17 cellular contexts compared by ENCODE assay signal in genomic region chr1:167288390-167289062, GRCh38.
DNase-seq lines count a peak whose midpoint lies in the region; ATAC-seq, FAIRE-seq and TF ChIP-seq lines count a peak whose summit lies in the region.
"Had no signal": no experiment of that assay in that cellular context is flagged by ENCODE, and none has a peak within 500 bp of the region (broad histone marks: within the 10 kb centered on the region; RNA-seq: fewer than 3 reads in every experiment).

No MANE protein-coding gene starts in this region.

- TF ChIP-seq POLR2A in GM12878 (IDR thresholded peaks at IDR 0.05; ENCODE audit: low read depth, low read length) (no peak), right lobe of liver (IDR thresholded peaks at IDR 0.05) (no peak)

- H2AFZ ChIP-seq in GM12878 (ENCODE audit: control insufficient read depth, low read depth, low read length): no peak overlapping the region

- no peaks in the 10 kb centered on the region for H3K9me3 Mint-ChIP-seq in Caco-2 (ENCODE audit: unreplicated experiment)
- no peaks in the 10 kb centered on the region for H3K9me3 Mint-ChIP-seq in activated CD4-positive, alpha-beta memory T cell treated with anti-CD3 and anti-CD28 coated beads for 36 hours

- H3K36me3 Mint-ChIP-seq in Caco-2 (ENCODE audit: insufficient read depth, unreplicated experiment): peaks cover 5% of the 10 kb centered on the region
- H3K36me3 Mint-ChIP-seq in activated CD4-positive, alpha-beta memory T cell treated with anti-CD3 and anti-CD28 coated beads for 36 hours: no peaks in the 10 kb centered on the region

- SMC1A ChIA-PET in GM12878 (lab: Charles Lee; ENCODE audit: uncharacterized antibody, unreplicated experiment): interaction anchor here (0.5 to 2.7 kb wide), 9 partner anchors 9 to 380 kb away, joined by 3 to 8 read pairs (median 3); no protein-coding TSS in a partner anchor

- RAD21 ChIA-PET in GM12878 (lab: Charles Lee; ENCODE audit: unreplicated experiment): interaction anchor here (0.5 to 1.9 kb wide), 7 partner anchors 10 to 68 kb away, joined by 3 to 8 read pairs (median 3); partner anchors contain the start of gene POU2F1

- H3K4me3 Mint-ChIP-seq in Caco-2 (ENCODE audit: unreplicated experiment): no peak overlapping the region
- no peak overlapping the region for H3K4me3 Mint-ChIP-seq in activated CD4-positive, alpha-beta memory T cell treated with anti-CD3 and anti-CD28 coated beads for 36 hours
- H3K4me3 Mint-ChIP-seq: B cell had no signal

- POLR2A ChIA-PET in Caco-2 (lab: Charles Lee) (no interaction called here), GM12878 (lab: Charles Lee) (interaction anchor here (0.6 to 1.8 kb wide), 2 partner anchors 10 to 372 kb away, joined by 3 to 10 read pairs; no protein-coding TSS in a partner anchor)
- POLR2A ChIA-PET in activated CD4-positive, alpha-beta memory T cell treated with anti-CD3 and anti-CD28 coated beads for 36 hours (lab: Charles Lee): interaction anchor here (0.6 kb wide), 1 partner anchor 8 kb away, joined by 4 read pairs; no protein-coding TSS in a partner anchor

- no peak overlapping the region for H3K4me2 ChIP-seq in GM12878 (ENCODE audit: control insufficient read depth, insufficient read depth)

- peaks cover 11% of the 10 kb centered on the region for H3K79me2 ChIP-seq in GM12878 (ENCODE audit: control insufficient read depth, insufficient read depth, low read length)

- H3K36me3 ChIP-seq in Caco-2 (ENCODE audit: control insufficient read depth, insufficient read depth, low read length): no peaks in the 10 kb centered on the region
- no peaks in the 10 kb centered on the region for H3K36me3 ChIP-seq in GM12878 (ENCODE audit: control insufficient read depth in 2 of 2, insufficient read depth in 2 of 2, low read length in 1 of 2)
- H3K36me3 ChIP-seq in right lobe of liver: no peaks in the 10 kb centered on the region
- H3K36me3 ChIP-seq: HAP-1 had no signal

- ATAC-seq in HG03066 (IDR thresholded peaks at IDR 0.05; ENCODE audit: low read depth, unreplicated experiment) (peak; percentile 65), GM12878 (peak; percentile 67), right lobe of liver (peak; percentile 79 to 92 (median 82)), HG02763 (IDR thresholded peaks at IDR 0.05; ENCODE audit: unreplicated experiment) (no peak)

- DNase-seq in Caco-2 (no peak), GM12878 (ENCODE audit: low read depth, low spot score) (no peak), right lobe of liver (peak in 1 of 3 donors; percentile 20), SK-N-DZ (ENCODE audit: low spot score) (no peak)
- no peak for DNase-seq in activated CD4-positive, alpha-beta memory T cell treated with anti-CD3 and anti-CD28 coated beads for 36 hours
- no peak for DNase-seq in stimulated activated CD8-positive, alpha-beta memory T cell treated with anti-CD3 and anti-CD28 coated beads, Interleukin-4, amount 100 ng/mL, for 48 hours
- DNase-seq: CD4-positive, alpha-beta memory T cell; Karpas-422; NCI-H1105 treated with DMSO at 0.1 percent for 48 hours; NCI-H187; NCI-H2171; NCI-H82; SIG-M5 had no signal

- 98% methylated on average over 3 of the region's 3 CpGs for WGBS in GM12878 (ENCODE audit: insufficient coverage, insufficient replicate concordance, low lambda C conversion rate, missing lambda C conversion rate)
- 46% methylated on average over 3 of the region's 3 CpGs for WGBS in right lobe of liver (ENCODE audit: insufficient coverage, low coverage, low lambda C conversion rate, missing lambda C conversion rate)

- H3K27ac Mint-ChIP-seq in Caco-2 (ENCODE audit: unreplicated experiment): peak overlapping the region; percentile 55
- H3K27ac Mint-ChIP-seq in activated CD4-positive, alpha-beta memory T cell treated with anti-CD3 and anti-CD28 coated beads for 36 hours: no peak overlapping the region
- H3K27ac Mint-ChIP-seq: B cell had no signal

- no TSS peak for BruUV-seq in Caco-2 (replicated peaks; lab: Mats Ljungman, UMichigan)
- BruUV-seq in GM12878 (replicated peaks; lab: Mats Ljungman, UMichigan): no TSS peak

- H3K9me3 ChIP-seq in Caco-2: no peaks in the 10 kb centered on the region
- H3K9me3 ChIP-seq in GM12878 (replicated peaks; ENCODE audit: control insufficient read depth, insufficient read depth, low read length): no peaks in the 10 kb centered on the region; the same call in 2 of the 3 replicates
- H3K9me3 ChIP-seq in right lobe of liver: no peaks in the 10 kb centered on the region
- H3K9me3 ChIP-seq: HAP-1 had no signal

- intact Hi-C loops in Caco-2 (cut with micrococcal nuclease; ENCODE audit: unreplicated experiment) (loop anchor here (2.0 kb wide), 1 partner anchor 22 kb away; no protein-coding TSS in a partner anchor), GM12878 (cut with micrococcal nuclease; ENCODE audit: unreplicated experiment) (no loop called here), right lobe of liver (cut with DNase I) (no loop called here)
- intact Hi-C loops in activated CD4-positive, alpha-beta memory T cell treated with anti-CD3 and anti-CD28 coated beads for 36 hours (cut with micrococcal nuclease): no loop called here

- no peak for TF ChIP-seq EP300 in GM12878 (IDR thresholded peaks at IDR 0.05; ENCODE audit: borderline replicate concordance in 1 of 2, control insufficient read depth in 1 of 2, low read depth in 2 of 2, low read length in 2 of 2)

- no peak overlapping the region for H3K4me3 ChIP-seq in Caco-2 (ENCODE audit: low read depth, low read length)
- no peak overlapping the region for H3K4me3 ChIP-seq in GM12878
- H3K4me3 ChIP-seq in right lobe of liver: no peak overlapping the region
- H3K4me3 ChIP-seq: HAP-1 had no signal

- TF ChIP-seq CTCF in Caco-2 (IDR thresholded peaks at IDR 0.05; ENCODE audit: insufficient read depth in 1 of 2, low read depth in 1 of 2, low read length in 1 of 2, severe bottlenecking in 1 of 2, unreplicated experiment in 1 of 2) (no peak), GM12878 (IDR thresholded peaks at IDR 0.05 in 2 of 3, conservative IDR thresholded peaks at IDR 0.05 in 1 of 3; ENCODE audit: control insufficient read depth in 2 of 3, extremely low read depth in 1 of 3, insufficient read depth in 1 of 3, low read depth in 3 of 3, low read length in 3 of 3) (no peak), right lobe of liver (IDR thresholded peaks at IDR 0.05) (no peak)

- in situ Hi-C loops in GM12878 (cut with MboI): no loop called here

- peaks cover under 1% of the 10 kb centered on the region for H3K4me1 Mint-ChIP-seq in Caco-2 (ENCODE audit: low read depth, unreplicated experiment)
- H3K4me1 Mint-ChIP-seq in activated CD4-positive, alpha-beta memory T cell treated with anti-CD3 and anti-CD28 coated beads for 36 hours (ENCODE audit: low read depth): peaks cover 15% of the 10 kb centered on the region

- CTCF ChIA-PET in Caco-2 (lab: Charles Lee): no interaction called here
- CTCF ChIA-PET in GM12878 (lab: Yijun Ruan, JAX): interaction anchor here (1.4 to 3.2 kb wide), 4 partner anchors 8 to 54 kb away, joined by 3 to 14 read pairs (median 10); no protein-coding TSS in a partner anchor
- CTCF ChIA-PET in activated CD4-positive, alpha-beta memory T cell treated with anti-CD3 and anti-CD28 coated beads for 36 hours (lab: Charles Lee): interaction anchor here (2.2 kb wide), 1 partner anchor 20 kb away, joined by 12 read pairs; no protein-coding TSS in a partner anchor

- H3K27ac ChIP-seq in GM12878 (ENCODE audit: control insufficient read depth, insufficient read depth) (no peak overlapping the region), right lobe of liver (peak overlapping the region in 2 of 3 donors; percentile 2 to 53)

- H3K27me3 ChIP-seq in Caco-2 (replicated peaks; ENCODE audit: control insufficient read depth, insufficient read depth, low read length): no peaks in the 10 kb centered on the region
- no peaks in the 10 kb centered on the region for H3K27me3 ChIP-seq in GM12878 (replicated peaks in 1 of 2; ENCODE audit: control insufficient read depth in 2 of 2, insufficient read depth in 2 of 2, low read length in 1 of 2)
- H3K27me3 ChIP-seq in right lobe of liver: no peaks in the 10 kb centered on the region

- H4K20me1 ChIP-seq in GM12878 (ENCODE audit: control insufficient read depth, insufficient read depth): no peaks in the 10 kb centered on the region

- peaks cover 4% of the 10 kb centered on the region; the same call in 1 of the 2 replicates for H3K4me1 ChIP-seq in Caco-2
- H3K4me1 ChIP-seq in GM12878 (ENCODE audit: control insufficient read depth, insufficient read depth, low read length): no peaks in the 10 kb centered on the region
- peaks cover 0 to 53% (median 8%) of the 10 kb centered on the region in 4 donors for H3K4me1 ChIP-seq in right lobe of liver

- H3K27me3 Mint-ChIP-seq in Caco-2 (ENCODE audit: insufficient read depth, unreplicated experiment): no peaks in the 10 kb centered on the region
- no peaks in the 10 kb centered on the region for H3K27me3 Mint-ChIP-seq in activated CD4-positive, alpha-beta memory T cell treated with anti-CD3 and anti-CD28 coated beads for 36 hours
- H3K27me3 Mint-ChIP-seq: B cell; CD4-positive, alpha-beta memory T cell had no signal

- H3K9ac ChIP-seq in GM12878 (ENCODE audit: control insufficient read depth, insufficient read depth, low read length): no peak overlapping the region

- TF ChIP-seq RAD21 in GM12878 (IDR thresholded peaks at IDR 0.05; ENCODE audit: insufficient read depth, low read depth, low read length): no peak

- no peak for FAIRE-seq in GM12878 (lab: Jason Lieb, UNC)

TF ChIP-seq in GM12878, 131 proteins besides CTCF, POLR2A, EP300 and RAD21 (continues in another document):
- TF ChIP-seq ESRRA (IDR thresholded peaks at IDR 0.05; ENCODE audit: low read length) (no peak), NR2F1 (conservative IDR thresholded peaks at IDR 0.05) (no peak), POLR2AphosphoS2 (IDR thresholded peaks at IDR 0.05; ENCODE audit: low read depth, low read length) (no peak)
